In the genomic region with DNA sequence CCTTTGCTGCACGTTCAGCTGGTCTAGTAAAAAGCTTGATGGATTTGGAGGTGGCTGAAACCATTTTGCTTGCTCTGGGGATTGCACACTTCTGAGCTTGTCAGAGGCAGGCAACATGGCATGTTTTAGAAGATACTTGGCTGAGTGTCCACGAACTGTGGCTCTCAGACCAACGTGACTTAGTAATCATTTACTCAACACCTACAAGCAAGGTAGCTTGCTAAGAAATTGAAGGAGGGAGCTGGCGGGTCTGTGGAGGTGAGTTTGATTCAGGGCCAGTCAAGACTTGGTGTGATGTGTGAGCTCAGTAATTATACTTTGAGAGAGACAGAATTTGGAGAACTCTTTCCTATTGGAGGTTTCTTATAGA, we compare ENCODE assay signal across 17 cellular contexts.
DNase-seq lines count a peak whose midpoint lies in the region; ATAC-seq and TF ChIP-seq lines count a peak whose summit lies in the region.
"Had no signal": no experiment of that assay in that cellular context is flagged by ENCODE, and none has a peak within 500 bp of the region (broad histone marks: within the 10 kb centered on the region; RNA-seq: fewer than 3 reads in every experiment).

No MANE protein-coding gene starts in this region.

- peaks cover 36% of the 10 kb centered on the region for H3K4me1 ChIP-seq in ACC112 (ENCODE audit: control insufficient read depth, insufficient read depth, low read length, unreplicated experiment)
- H3K4me1 ChIP-seq in RWPE2 (ENCODE audit: insufficient read depth, poor library complexity, severe bottlenecking), result peaks cover 27% of the 10 kb centered on the region
- peaks cover 32% of the 10 kb centered on the region for H3K4me1 ChIP-seq in hepatocyte (ENCODE audit: insufficient read depth)
- H3K4me1 ChIP-seq in sigmoid colon, result peaks cover 0 to 71% (median 66%) of the 10 kb centered on the region in 4 donors
- H3K4me1 ChIP-seq: colonic mucosa had no signal

- no peaks in the 10 kb centered on the region for H4K20me1 ChIP-seq in hepatocyte (ENCODE audit: insufficient read depth, poor library complexity, severe bottlenecking)

- no peak for TF ChIP-seq EP300 in sigmoid colon (IDR thresholded peaks at IDR 0.05)

- intact Hi-C loops in sigmoid colon (cut with DNase I), result no loop called here

- H3K27ac ChIP-seq in ACC112 (ENCODE audit: low read depth, low read length) (0 out of 2 replicates have a peak overlapping the region, but pooled peaks have one; percentile 91), RWPE2 (ENCODE audit: poor library complexity, severe bottlenecking) (peak overlapping the region; percentile 88), hepatocyte (peak overlapping the region; percentile 81), sigmoid colon (peak overlapping the region; percentile 39 to 79 (median 54)), brain microvascular endothelial cell (no peak overlapping the region)
- H3K27ac ChIP-seq: colonic mucosa had no signal

- H3K79me2 ChIP-seq in ACC112 (ENCODE audit: control insufficient read depth, insufficient read depth, low read length, unreplicated experiment), result peaks cover 9% of the 10 kb centered on the region
- H3K79me2 ChIP-seq in hepatocyte, result peaks cover 53% of the 10 kb centered on the region

- DNase-seq in RWPE2 (ENCODE audit: low spot score) (no peak), hepatocyte (ENCODE audit: low spot score) (no peak), sigmoid colon (no peak), brain microvascular endothelial cell (no peak)
- DNase-seq in activated naive CD4-positive, alpha-beta T cell (lab: John Stamatoyannopoulos, UW), result no peak
- DNase-seq: activated CD8-positive, alpha-beta T cell treated with anti-CD3 and anti-CD28 coated beads for 36 hours; colonic mucosa; COR-L47; head of caudate nucleus; MV-4-11; naive thymus-derived CD4-positive, alpha-beta T cell; NCI-H748 treated with DMSO at 0.1 percent for 48 hours; stimulated activated CD4-positive, alpha-beta T cell treated with anti-CD3 and anti-CD28 coated beads, Interleukin-1b, Interleukin-23, amount 100 ng/mL, for 48 hours; T-cell had no signal

- H3K27me3 ChIP-seq in ACC112 (ENCODE audit: insufficient read depth, low read length) (no peaks in the 10 kb centered on the region), RWPE2 (ENCODE audit: insufficient read depth, poor library complexity, severe bottlenecking) (no peaks in the 10 kb centered on the region), hepatocyte (no peaks in the 10 kb centered on the region), sigmoid colon (no peaks in the 10 kb centered on the region), brain microvascular endothelial cell (replicated peaks) (no peaks in the 10 kb centered on the region)
- H3K27me3 ChIP-seq: colonic mucosa had no signal

- H3K4me3 ChIP-seq in ACC112 (ENCODE audit: low read depth, low read length) (no peak overlapping the region), RWPE2 (ENCODE audit: severe bottlenecking) (no peak overlapping the region), hepatocyte (no peak overlapping the region), sigmoid colon (no peak overlapping the region), brain microvascular endothelial cell (ENCODE audit: low read depth, low read length) (no peak overlapping the region)
- H3K4me3 ChIP-seq: colonic mucosa had no signal

- H3K9me2 ChIP-seq in hepatocyte (replicated peaks; ENCODE audit: insufficient read depth), result no peaks in the 10 kb centered on the region

- H3K4me2 ChIP-seq in hepatocyte, result peak overlapping the region; percentile 14

- WGBS in hepatocyte (ENCODE audit: low lambda C conversion rate, missing lambda C conversion rate), result 59% methylated on average over 4 of the region's 4 CpGs
- WGBS in sigmoid colon, 2 donors, result 55 to 70% methylated on average over 4 of the region's 4 CpGs

- in situ Hi-C loops in brain microvascular endothelial cell (cut with HindIII; ENCODE audit: low pct_ligation_motif_present, low sequenced_read_pairs), result no loop called here

- H3K9me3 ChIP-seq in RWPE2 (ENCODE audit: severe bottlenecking) (no peaks in the 10 kb centered on the region), hepatocyte (ENCODE audit: low read depth) (no peaks in the 10 kb centered on the region), sigmoid colon (no peaks in the 10 kb centered on the region)
- H3K9me3 ChIP-seq: colonic mucosa had no signal

- H2AFZ ChIP-seq in ACC112 (ENCODE audit: low read length, unreplicated experiment) (no peak overlapping the region), hepatocyte (no peak overlapping the region)

- TF ChIP-seq POLR2A in sigmoid colon (IDR thresholded peaks at IDR 0.05), result no peak

- H3K36me3 ChIP-seq in ACC112 (ENCODE audit: insufficient read depth, low read length) (no peaks in the 10 kb centered on the region), RWPE2 (ENCODE audit: low read depth) (no peaks in the 10 kb centered on the region), hepatocyte (replicated peaks; ENCODE audit: insufficient read depth, low read depth) (no peaks in the 10 kb centered on the region), sigmoid colon (no peaks in the 10 kb centered on the region), brain microvascular endothelial cell (replicated peaks) (no peaks in the 10 kb centered on the region)
- H3K36me3 ChIP-seq: colonic mucosa had no signal

- no peak for TF ChIP-seq CTCF in RWPE2 (IDR thresholded peaks at IDR 0.05; ENCODE audit: poor library complexity, severe bottlenecking)
- no peak for TF ChIP-seq CTCF in hepatocyte (IDR thresholded peaks at IDR 0.05; ENCODE audit: poor library complexity)
- no peak for TF ChIP-seq CTCF in sigmoid colon (IDR thresholded peaks at IDR 0.05)
- no peak for TF ChIP-seq CTCF in brain microvascular endothelial cell (IDR thresholded peaks at IDR 0.05; ENCODE audit: low read depth, low read length, missing control alignments)

- ATAC-seq in RWPE2 (ENCODE audit: low read depth) (no peak), HG03135 (IDR thresholded peaks at IDR 0.05; ENCODE audit: unreplicated experiment) (no peak)
- no peak for ATAC-seq in activated CD4-positive, CD25-positive, alpha-beta regulatory T cell treated with anti-CD3 and anti-CD28 coated beads, Interleukin-2, amount 50 U/mL, for 24 hours
- ATAC-seq: activated CD8-positive, alpha-beta T cell treated with anti-CD3 and anti-CD28 coated beads for 36 hours; naive thymus-derived CD4-positive, alpha-beta T cell; T-cell had no signal
